ENCODE assay signal across 8 cellular contexts in the genomic region with DNA sequence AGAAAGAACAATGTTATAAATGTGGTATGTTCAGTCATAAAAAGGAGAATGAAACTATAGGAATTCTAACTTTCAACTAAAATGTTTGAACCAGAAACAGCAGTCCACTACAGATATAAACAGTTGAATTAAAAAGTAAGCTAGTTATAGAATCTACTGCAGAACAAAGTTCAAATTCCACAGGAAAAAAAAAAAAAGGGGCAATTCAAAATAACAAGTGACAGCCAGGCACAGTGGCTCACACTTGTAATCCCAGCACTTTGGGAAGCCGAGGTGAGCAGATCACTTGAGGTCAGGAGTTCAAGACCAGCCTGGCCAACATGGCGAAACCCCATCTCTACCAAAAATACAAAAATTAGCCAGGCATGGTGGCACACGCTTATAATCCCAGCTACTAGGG. TPM values are rescaled to one million over a fixed set of nuclear protein-coding genes. Genes with fewer than 3 reads are reported as not detected.
DNase-seq lines count a peak whose midpoint lies in the region; ATAC-seq, FAIRE-seq and TF ChIP-seq lines count a peak whose summit lies in the region.
"Not testable (repeated sequence)": the region's sequence is repeated elsewhere in the genome, so short reads cannot be mapped to it uniquely, and the experiment has no call there.

No MANE protein-coding gene starts in this region.

- 0 out of 2 replicates have a peak overlapping the region, but pooled peaks have one; percentile 1 for H3K4me2 ChIP-seq in OCI-LY1 (ENCODE audit: low read length)

- peaks cover 79% of the 10 kb centered on the region for H3K4me1 ChIP-seq in CD4-positive, alpha-beta memory T cell (ENCODE audit: insufficient read depth, low read length)
- H3K4me1 ChIP-seq in OCI-LY1 (ENCODE audit: insufficient read depth, low read length, severe bottlenecking): peaks cover 43% of the 10 kb centered on the region
- H3K4me1 ChIP-seq in liver (ENCODE audit: control insufficient read depth in 4 of 4, insufficient read depth in 4 of 4, low read length in 3 of 4): peaks cover 7 to 41% (median 32%) of the 10 kb centered on the region in 4 donors
- H3K4me1 ChIP-seq in small intestine (ENCODE audit: control insufficient read depth in 2 of 2, insufficient read depth in 1 of 2, low read depth in 1 of 2, low read length in 1 of 2): peaks cover 2 to 15% of the 10 kb centered on the region in 2 donors

- H3K27ac Mint-ChIP-seq in CD4-positive, alpha-beta memory T cell: peak overlapping the region in 2 of 7 donors; percentile 8 to 17
- H3K27ac Mint-ChIP-seq in T-helper 17 cell; activated T-cell treated with anti-CD3 and anti-CD28 coated beads, Interleukin-2, amount 50 U/mL, for 72 hours; activated naive CD8-positive, alpha-beta T cell treated with anti-CD3 and anti-CD28 coated beads, Interleukin-2, amount 10 ng/mL, durations not matched to agents 7 days and 5 days; central memory CD8-positive, alpha-beta T cell (ENCODE audit: low read depth): not testable (repeated sequence)

- H3K36me3 Mint-ChIP-seq in CD4-positive, alpha-beta memory T cell: peaks cover 15 to 40% of the 10 kb centered on the region in 2 donors
- not testable (repeated sequence) for H3K36me3 Mint-ChIP-seq in T-helper 17 cell (ENCODE audit: low read depth)
- peaks cover 13 to 20% of the 10 kb centered on the region in 2 donors for H3K36me3 Mint-ChIP-seq in activated T-cell treated with anti-CD3 and anti-CD28 coated beads, Interleukin-2, amount 50 U/mL, for 72 hours (ENCODE audit: insufficient read depth in 2 of 2)
- peaks cover 33% of the 10 kb centered on the region for H3K36me3 Mint-ChIP-seq in activated naive CD8-positive, alpha-beta T cell treated with anti-CD3 and anti-CD28 coated beads, Interleukin-2, amount 10 ng/mL, durations not matched to agents 7 days and 5 days
- peaks cover 18% of the 10 kb centered on the region for H3K36me3 Mint-ChIP-seq in central memory CD8-positive, alpha-beta T cell (ENCODE audit: insufficient read depth)

- H4K20me1 ChIP-seq in OCI-LY1 (ENCODE audit: insufficient read depth, low read length): not testable (repeated sequence)

- H3K9me2 ChIP-seq in OCI-LY1 (ENCODE audit: low read depth, low read length): not testable (repeated sequence)

- CTCF ChIA-PET in CD4-positive, alpha-beta memory T cell (lab: Charles Lee; ENCODE audit: partially characterized antibody): interaction anchor here (0.7 to 6.2 kb wide), 3 partner anchors 22 to 166 kb away, joined by 4 to 56 read pairs (median 4); a partner anchor contains a TSS

- not testable (repeated sequence) for FAIRE-seq in small intestine (lab: Jason Lieb, UNC)

- H3K27me3 Mint-ChIP-seq in CD4-positive, alpha-beta memory T cell; T-helper 17 cell; activated T-cell treated with anti-CD3 and anti-CD28 coated beads, Interleukin-2, amount 50 U/mL, for 72 hours (ENCODE audit: low read depth); activated naive CD8-positive, alpha-beta T cell treated with anti-CD3 and anti-CD28 coated beads, Interleukin-2, amount 10 ng/mL, durations not matched to agents 7 days and 5 days; central memory CD8-positive, alpha-beta T cell: not testable (repeated sequence)

- H3K27me3 ChIP-seq in CD4-positive, alpha-beta memory T cell (ENCODE audit: insufficient read depth, low read length); OCI-LY1 (ENCODE audit: insufficient read depth, low read length); liver (ENCODE audit: control insufficient read depth in 4 of 4, insufficient read depth in 4 of 4, low read length in 3 of 4); small intestine (ENCODE audit: control insufficient read depth in 2 of 2, insufficient read depth in 2 of 2, low read length in 2 of 2): not testable (repeated sequence)

- not testable (repeated sequence) for H3K4me3 ChIP-seq in CD4-positive, alpha-beta memory T cell (ENCODE audit: low read length in 2 of 2); OCI-LY1 (ENCODE audit: low read depth, low read length, poor library complexity, severe bottlenecking); liver (ENCODE audit: low read depth in 1 of 3, low read length in 3 of 3); small intestine (ENCODE audit: low read depth in 1 of 2, low read length in 2 of 2)

- H2AFZ ChIP-seq in OCI-LY1 (ENCODE audit: low read length): not testable (repeated sequence)

- TF ChIP-seq RAD21 in liver (IDR thresholded peaks at IDR 0.05): not testable (repeated sequence)

- not testable (repeated sequence) for H3K9me3 Mint-ChIP-seq in CD4-positive, alpha-beta memory T cell; activated T-cell treated with anti-CD3 and anti-CD28 coated beads, Interleukin-2, amount 50 U/mL, for 72 hours; activated naive CD8-positive, alpha-beta T cell treated with anti-CD3 and anti-CD28 coated beads, Interleukin-2, amount 10 ng/mL, durations not matched to agents 7 days and 5 days; central memory CD8-positive, alpha-beta T cell

- H3K9me3 ChIP-seq in CD4-positive, alpha-beta memory T cell (ENCODE audit: control insufficient read depth in 1 of 2, low read length in 2 of 2); OCI-LY1 (ENCODE audit: low read length); T-helper 17 cell (ENCODE audit: control insufficient read depth, low read length, poor library complexity, severe bottlenecking); liver (ENCODE audit: control insufficient read depth in 4 of 4, low read length in 3 of 4); small intestine (ENCODE audit: control insufficient read depth, low read depth): not testable (repeated sequence)

- not testable (repeated sequence) for TF ChIP-seq CTCF in OCI-LY1 (IDR thresholded peaks at IDR 0.05; ENCODE audit: low read length); liver (IDR thresholded peaks at IDR 0.05; ENCODE audit: low read depth, low read length, missing input control)

- intact Hi-C loops in CD4-positive, alpha-beta memory T cell (cut with micrococcal nuclease): not testable (repeated sequence)

- H3K36me3 ChIP-seq in CD4-positive, alpha-beta memory T cell (ENCODE audit: insufficient read depth, low read length); liver (ENCODE audit: control insufficient read depth in 4 of 4, insufficient read depth in 3 of 4, low read depth in 1 of 4, low read length in 3 of 4); small intestine (ENCODE audit: control insufficient read depth in 2 of 2, insufficient read depth in 2 of 2, low read length in 2 of 2): not testable (repeated sequence)
- H3K36me3 ChIP-seq in OCI-LY1 (ENCODE audit: insufficient read depth, low read length): peaks cover 16% of the 10 kb centered on the region; the same call in 1 of the 2 replicates

- WGBS in liver: 50% methylated on average over 3 of the region's 3 CpGs
- WGBS in small intestine, 3 donors: 34 to 67% (median 54%) methylated on average over 3 of the region's 3 CpGs

- H3F3A ChIP-seq in OCI-LY1 (ENCODE audit: insufficient read depth, low read length): not testable (repeated sequence)

- H3K27ac ChIP-seq in CD4-positive, alpha-beta memory T cell (ENCODE audit: low read depth, low read length); OCI-LY1 (ENCODE audit: low read depth, low read length, poor library complexity, severe bottlenecking); small intestine (ENCODE audit: low read depth in 1 of 2, low read length in 1 of 2): not testable (repeated sequence)
- H3K27ac ChIP-seq in liver (ENCODE audit: low read depth in 1 of 2, low read length in 2 of 2): peak overlapping the region in 1 of 2 donors; percentile 30

- H3K79me2 ChIP-seq in OCI-LY1 (ENCODE audit: insufficient read depth, low read length): peaks cover 62% of the 10 kb centered on the region

- ATAC-seq in T-helper 17 cell; activated T-cell treated with anti-CD3 and anti-CD28 coated beads, Interleukin-2, amount 50 U/mL, for 72 hours (replicated peaks in 1 of 2); activated naive CD8-positive, alpha-beta T cell treated with anti-CD3 and anti-CD28 coated beads, Interleukin-2, amount 10 ng/mL, durations not matched to agents 7 days and 5 days (ENCODE audit: low read depth); central memory CD8-positive, alpha-beta T cell (replicated peaks; ENCODE audit: extremely low read depth, poor library complexity, severe bottlenecking): not testable (repeated sequence)

- H3K4me1 Mint-ChIP-seq in CD4-positive, alpha-beta memory T cell: peaks cover 42 to 79% (median 61%) of the 10 kb centered on the region in 4 donors
- peaks cover 47% of the 10 kb centered on the region for H3K4me1 Mint-ChIP-seq in T-helper 17 cell
- peaks cover 65% of the 10 kb centered on the region for H3K4me1 Mint-ChIP-seq in activated T-cell treated with anti-CD3 and anti-CD28 coated beads, Interleukin-2, amount 50 U/mL, for 72 hours (ENCODE audit: low read depth)
- peaks cover 40% of the 10 kb centered on the region for H3K4me1 Mint-ChIP-seq in activated naive CD8-positive, alpha-beta T cell treated with anti-CD3 and anti-CD28 coated beads, Interleukin-2, amount 10 ng/mL, durations not matched to agents 7 days and 5 days
- H3K4me1 Mint-ChIP-seq in central memory CD8-positive, alpha-beta T cell: peaks cover 44% of the 10 kb centered on the region

- POLR2A ChIA-PET in CD4-positive, alpha-beta memory T cell (lab: Charles Lee; ENCODE audit: partially characterized antibody): interaction anchor here (1.5 kb wide), 1 partner anchor 20 kb away, joined by 3 read pairs; no protein-coding TSS in a partner anchor
- POLR2A ChIA-PET in activated naive CD8-positive, alpha-beta T cell treated with anti-CD3 and anti-CD28 coated beads, Interleukin-2, amount 10 ng/mL, durations not matched to agents 7 days and 5 days (lab: Charles Lee): interaction anchor here (0.7 kb wide), 1 partner anchor 20 kb away, joined by 3 read pairs; no protein-coding TSS in a partner anchor

- not testable (repeated sequence) for DNase-seq in CD4-positive, alpha-beta memory T cell; T-helper 17 cell; activated T-cell treated with anti-CD3 and anti-CD28 coated beads, Interleukin-2, amount 50 U/mL, for 72 hours; activated naive CD8-positive, alpha-beta T cell treated with anti-CD3 and anti-CD28 coated beads, Interleukin-2, amount 10 ng/mL, durations not matched to agents 7 days and 5 days; central memory CD8-positive, alpha-beta T cell (ENCODE audit: low spot score in 2 of 2)
- peak; percentile 38 for DNase-seq in small intestine

- peak overlapping the region in 5 of 8 donors; percentile 2 to 83 (median 44) for H3K4me3 Mint-ChIP-seq in CD4-positive, alpha-beta memory T cell
- peak overlapping the region; percentile 36 for H3K4me3 Mint-ChIP-seq in T-helper 17 cell
- peak overlapping the region; percentile 58 to 80 for H3K4me3 Mint-ChIP-seq in activated T-cell treated with anti-CD3 and anti-CD28 coated beads, Interleukin-2, amount 50 U/mL, for 72 hours
- peak overlapping the region; percentile 22 for H3K4me3 Mint-ChIP-seq in activated naive CD8-positive, alpha-beta T cell treated with anti-CD3 and anti-CD28 coated beads, Interleukin-2, amount 10 ng/mL, durations not matched to agents 7 days and 5 days
- H3K4me3 Mint-ChIP-seq in central memory CD8-positive, alpha-beta T cell: peak overlapping the region; percentile 45

- H3K9ac ChIP-seq in OCI-LY1 (ENCODE audit: low read length); liver (ENCODE audit: low read depth in 1 of 2, low read length in 2 of 2): not testable (repeated sequence)

RNA-seq across cellular contexts. Expression of a gene that starts 4.8 kb away (rescaled TPM):
- 10 to 100 TPM; 44.9 to 45.8 TPM for total RNA-seq in CD4-positive, alpha-beta memory T cell
- 10 to 100 TPM; 18.4 to 23.7 TPM for polyA plus RNA-seq in CD4-positive, alpha-beta memory T cell
- total RNA-seq in T-helper 17 cell (10 to 100 TPM; 17.3 to 23.7 TPM), liver (10 to 100 TPM; 21.3 to 75.2 TPM)
- total RNA-seq in activated T-cell treated with anti-CD3 and anti-CD28 coated beads, Interleukin-2, amount 50 U/mL, for 72 hours: 10 to 100 TPM; 30.0 to 39.5 TPM
- 10 to 100 TPM; 26.4 to 27.3 TPM for total RNA-seq in activated naive CD8-positive, alpha-beta T cell treated with anti-CD3 and anti-CD28 coated beads, Interleukin-2, amount 10 ng/mL, durations not matched to agents 7 days and 5 days
- polyA plus RNA-seq in liver (10 to 100 TPM; 13.8 to 32.7 TPM), small intestine (10 to 100 TPM in 1 of 3 donors, 1 to 10 TPM in 2; 2.9 to 16.9 (median 3.5) TPM)

RNA-seq across cellular contexts. Expression of a gene that starts 21.0 kb away (rescaled TPM):
- total RNA-seq in CD4-positive, alpha-beta memory T cell: 10 to 100 TPM; 50.5 to 53.2 TPM
- 100 to 1,000 TPM in 1 of 2 donors, 10 to 100 TPM in 1; 74.9 to 103 TPM for polyA plus RNA-seq in CD4-positive, alpha-beta memory T cell
- 10 to 100 TPM; 37.8 to 48.2 TPM for total RNA-seq in T-helper 17 cell
- total RNA-seq in activated T-cell treated with anti-CD3 and anti-CD28 coated beads, Interleukin-2, amount 50 U/mL, for 72 hours: 100 to 1,000 TPM; 126 to 147 TPM
- 10 to 100 TPM; 84.0 to 86.8 TPM for total RNA-seq in activated naive CD8-positive, alpha-beta T cell treated with anti-CD3 and anti-CD28 coated beads, Interleukin-2, amount 10 ng/mL, durations not matched to agents 7 days and 5 days
- 10 to 100 TPM; 15.8 to 16.1 TPM for total RNA-seq in liver
- polyA plus RNA-seq in liver: 10 to 100 TPM; 10.8 to 13.7 TPM
- 10 to 100 TPM in 2 of 3 donors, 1 to 10 TPM in 1; 8.9 to 23.8 (median 14.1) TPM for polyA plus RNA-seq in small intestine

RNA-seq across cellular contexts. Expression of a gene that starts 43.3 kb away (rescaled TPM):
- total RNA-seq in CD4-positive, alpha-beta memory T cell: 1 to 10 TPM; 3.1 to 3.4 TPM
- 1 to 10 TPM; 3.7 to 4.6 TPM for polyA plus RNA-seq in CD4-positive, alpha-beta memory T cell
- total RNA-seq in T-helper 17 cell (1 to 10 TPM; 2.1 to 2.4 TPM), liver (1 to 10 TPM; 1.2 to 2.4 TPM)
- total RNA-seq in activated T-cell treated with anti-CD3 and anti-CD28 coated beads, Interleukin-2, amount 50 U/mL, for 72 hours: 1 to 10 TPM; 3.3 to 5.1 TPM
- 1 to 10 TPM; 2.1 to 2.2 TPM for total RNA-seq in activated naive CD8-positive, alpha-beta T cell treated with anti-CD3 and anti-CD28 coated beads, Interleukin-2, amount 10 ng/mL, durations not matched to agents 7 days and 5 days
- polyA plus RNA-seq in liver (1 to 10 TPM; 1.4 to 2.0 TPM), small intestine (1 to 10 TPM in 2 of 3 donors, under 1 TPM in 1; 0.89 to 3.4 (median 1.1) TPM)
